Comparison of ENCODE assay signal across 26 cellular contexts in genomic region chr4:132763465-132763864, GRCh38.
A peak's percentile ranks its signal among the peaks of the same experiment; 100 is the strongest.
DNase-seq lines count a peak whose midpoint lies in the region; ATAC-seq, FAIRE-seq and TF ChIP-seq lines count a peak whose summit lies in the region.
"Had no signal": no experiment of that assay in that cellular context is flagged by ENCODE, and none has a peak within 500 bp of the region (broad histone marks: within the 10 kb centered on the region; RNA-seq: fewer than 3 reads in every experiment).

No MANE protein-coding gene starts in this region.

- no peaks in the 10 kb centered on the region for H3K27me3 Mint-ChIP-seq in H9 (ENCODE audit: low read depth)
- no peaks in the 10 kb centered on the region for H3K27me3 Mint-ChIP-seq in stimulated activated memory B cell treated with anti-CD40 and anti-IgM and Interleukin-4, amounts not matched to agents 10 μg/mL and 1 μg/mL and 100 μg/mL, for 72 hours
- H3K27me3 Mint-ChIP-seq: CD4-positive, alpha-beta memory T cell; IgD-negative memory B cell had no signal

- no peak for TF ChIP-seq EP300 in GM12878 (IDR thresholded peaks at IDR 0.05; ENCODE audit: borderline replicate concordance in 1 of 2, control insufficient read depth in 1 of 2, low read depth in 2 of 2, low read length in 2 of 2)

- H3K4me2 ChIP-seq in H9 (ENCODE audit: insufficient read depth, insufficient read length, low read length) (no peak overlapping the region), GM12878 (ENCODE audit: control insufficient read depth, insufficient read depth) (no peak overlapping the region), PC-3 (ENCODE audit: low read length) (no peak overlapping the region)
- H3K4me2 ChIP-seq: BLaER1 had no signal

- RAD21 ChIA-PET in GM12878 (lab: Charles Lee; ENCODE audit: unreplicated experiment): no interaction called here

- H3K9me3 Mint-ChIP-seq in H9: no peaks in the 10 kb centered on the region; a peak in 1 of 5 replicates
- no peaks in the 10 kb centered on the region for H3K9me3 Mint-ChIP-seq in stimulated activated memory B cell treated with anti-CD40 and anti-IgM and Interleukin-4, amounts not matched to agents 10 μg/mL and 1 μg/mL and 100 μg/mL, for 72 hours
- H3K9me3 Mint-ChIP-seq: IgD-negative memory B cell had no signal

- in situ Hi-C loops in GM12878 (cut with MboI): no loop called here

- no peak overlapping the region for H2BK120ac ChIP-seq in H9 (ENCODE audit: low read depth, low read length, poor library complexity, severe bottlenecking)

- no peak overlapping the region for H2AK5ac ChIP-seq in H9 (ENCODE audit: insufficient read length, low read length)

- ATAC-seq in right cardiac atrium: no peak
- ATAC-seq in GM12878: peak; percentile 24
- peak; percentile 47 for ATAC-seq in stimulated activated memory B cell treated with anti-CD40 and anti-IgM and Interleukin-4, amounts not matched to agents 10 μg/mL and 1 μg/mL and 100 μg/mL, for 72 hours
- no peak for ATAC-seq in HG02642 (IDR thresholded peaks at IDR 0.05; ENCODE audit: poor library complexity, unreplicated experiment)
- ATAC-seq in PC-3: no peak

- no peaks in the 10 kb centered on the region for H3F3A ChIP-seq in PC-3 (ENCODE audit: low read length, unreplicated experiment)

- CTCF ChIA-PET in GM12878 (lab: Yijun Ruan, JAX): interaction anchor here (1.0 kb wide), 1 partner anchor 11 kb away, joined by 3 read pairs; no protein-coding TSS in a partner anchor
- CTCF ChIA-PET in PC-3 (lab: Charles Lee): no interaction called here

- no peak overlapping the region for H3K4me3 Mint-ChIP-seq in H9
- no peak overlapping the region for H3K4me3 Mint-ChIP-seq in stimulated activated memory B cell treated with anti-CD40 and anti-IgM and Interleukin-4, amounts not matched to agents 10 μg/mL and 1 μg/mL and 100 μg/mL, for 72 hours
- H3K4me3 Mint-ChIP-seq: HFFc6, IgD-negative memory B cell had no signal

- peak overlapping the region in 2 of 3 experiments; percentile 65 to 78; a peak in 3 of 7 replicates for H3K27ac Mint-ChIP-seq in H9
- H3K27ac Mint-ChIP-seq in stimulated activated memory B cell treated with anti-CD40 and anti-IgM and Interleukin-4, amounts not matched to agents 10 μg/mL and 1 μg/mL and 100 μg/mL, for 72 hours: no peak overlapping the region
- H3K27ac Mint-ChIP-seq: CD4-positive, alpha-beta memory T cell; HFFc6; IgD-negative memory B cell had no signal

- no peak overlapping the region for H2BK15ac ChIP-seq in H9 (ENCODE audit: low read depth, low read length)

- H3K79me2 ChIP-seq in H9 (ENCODE audit: insufficient read depth, low read length): no peaks in the 10 kb centered on the region
- no peaks in the 10 kb centered on the region for H3K79me2 ChIP-seq in GM12878 (ENCODE audit: control insufficient read depth, insufficient read depth, low read length)
- no peaks in the 10 kb centered on the region for H3K79me2 ChIP-seq in PC-3 (ENCODE audit: low read length)

- H2AFZ ChIP-seq in H9 (ENCODE audit: low read length) (no peak overlapping the region), GM12878 (ENCODE audit: control insufficient read depth, low read depth, low read length) (no peak overlapping the region), PC-3 (ENCODE audit: low read length) (no peak overlapping the region)

- H3K23ac ChIP-seq in H9 (ENCODE audit: insufficient read length, low read depth, low read length): no peak overlapping the region

- H2BK12ac ChIP-seq in H9 (ENCODE audit: insufficient read length, low read depth, low read length): no peak overlapping the region

- H4K5ac ChIP-seq in H9 (ENCODE audit: insufficient read length, low read depth, low read length): no peak overlapping the region

- no peaks in the 10 kb centered on the region for H3K23me2 ChIP-seq in H9 (ENCODE audit: insufficient read length, low read depth, low read length, poor library complexity, severe bottlenecking)

- no peak overlapping the region for H3T11ph ChIP-seq in H9 (ENCODE audit: low read length)

- peaks cover 0 to 3% of the 10 kb centered on the region in 2 experiments; a peak in 1 of 4 replicates for H3K4me1 Mint-ChIP-seq in H9
- no peaks in the 10 kb centered on the region for H3K4me1 Mint-ChIP-seq in stimulated activated memory B cell treated with anti-CD40 and anti-IgM and Interleukin-4, amounts not matched to agents 10 μg/mL and 1 μg/mL and 100 μg/mL, for 72 hours
- H3K4me1 Mint-ChIP-seq: CD4-positive, alpha-beta memory T cell; IgD-negative memory B cell had no signal

- peak; percentile 67 for DNase-seq in cardiac septum (ENCODE audit: low spot score)
- DNase-seq in right cardiac atrium: no peak
- no peak for DNase-seq in H9
- DNase-seq in GM12878 (ENCODE audit: low read depth, low spot score): no peak
- no peak for DNase-seq in effector CD4-positive, alpha-beta T cell
- no peak for DNase-seq in PC-3
- DNase-seq: ACHN; CD4-positive, alpha-beta memory T cell; DMS153; EL; H7; HFFc6; NCI-H1694; NCI-H2081; NCI-H2171; NCI-H524 treated with DMSO at 0.1 percent for 48 hours; NCI-H82; RPMI8226; SHP77 treated with DMSO at 0.1 percent for 48 hours had no signal

- H2BK20ac ChIP-seq in H9 (ENCODE audit: low read depth, low read length, poor library complexity, severe bottlenecking): no peak overlapping the region

- no peak overlapping the region for H3K9ac ChIP-seq in H9 (ENCODE audit: extremely low read depth, insufficient read length, low read length)
- H3K9ac ChIP-seq in GM12878 (ENCODE audit: control insufficient read depth, insufficient read depth, low read length): no peak overlapping the region
- no peak overlapping the region for H3K9ac ChIP-seq in PC-3 (ENCODE audit: low read length)
- H3K9ac ChIP-seq: BLaER1 had no signal

- H3K36me3 Mint-ChIP-seq in H9 (ENCODE audit: insufficient read depth in 1 of 3, low read depth in 3 of 3): no peaks in the 10 kb centered on the region
- H3K36me3 Mint-ChIP-seq in stimulated activated memory B cell treated with anti-CD40 and anti-IgM and Interleukin-4, amounts not matched to agents 10 μg/mL and 1 μg/mL and 100 μg/mL, for 72 hours: no peaks in the 10 kb centered on the region
- H3K36me3 Mint-ChIP-seq: CD4-positive, alpha-beta memory T cell; IgD-negative memory B cell had no signal

- no peak for TF ChIP-seq RAD21 in GM12878 (IDR thresholded peaks at IDR 0.05; ENCODE audit: insufficient read depth, low read depth, low read length)

- SMC1A ChIA-PET in GM12878 (lab: Charles Lee; ENCODE audit: uncharacterized antibody, unreplicated experiment): interaction anchor here (0.9 to 1.3 kb wide), 2 partner anchors 9 to 10 kb away, joined by 4 read pairs; no protein-coding TSS in a partner anchor

- WGBS in right cardiac atrium: 73% methylated on average over 2 of the region's 2 CpGs
- no CpG with 5 or more reads among the region's 2 CpGs for WGBS in H9 (ENCODE audit: extremely low coverage, insufficient read length, low lambda C conversion rate)
- WGBS in GM12878 (ENCODE audit: insufficient coverage, insufficient replicate concordance, low lambda C conversion rate, missing lambda C conversion rate): 4% methylated on average over 2 of the region's 2 CpGs

- H3K36me3 ChIP-seq in GM12878 (ENCODE audit: control insufficient read depth in 2 of 2, insufficient read depth in 2 of 2, low read length in 1 of 2) (no peaks in the 10 kb centered on the region), PC-3 (ENCODE audit: low read depth, low read length) (no peaks in the 10 kb centered on the region)
- H3K36me3 ChIP-seq: BLaER1 had no signal

- no peaks in the 10 kb centered on the region for H3K27me3 ChIP-seq in right cardiac atrium (ENCODE audit: control insufficient read depth, insufficient read depth)
- no peaks in the 10 kb centered on the region for H3K27me3 ChIP-seq in H9 (ENCODE audit: insufficient read depth, low read length)
- H3K27me3 ChIP-seq in GM12878 (replicated peaks in 1 of 2; ENCODE audit: control insufficient read depth in 2 of 2, insufficient read depth in 2 of 2, low read length in 1 of 2): no peaks in the 10 kb centered on the region
- H3K27me3 ChIP-seq in PC-3 (ENCODE audit: low read length): no peaks in the 10 kb centered on the region
- H3K27me3 ChIP-seq: BLaER1 had no signal

- no peak for TF ChIP-seq POLR2A in GM12878 (IDR thresholded peaks at IDR 0.05; ENCODE audit: low read depth, low read length)

- no peaks in the 10 kb centered on the region for H3K9me3 ChIP-seq in right cardiac atrium (ENCODE audit: control insufficient read depth, low read length)
- H3K9me3 ChIP-seq in H9 (ENCODE audit: control insufficient read depth, low read depth, low read length): no peaks in the 10 kb centered on the region
- no peaks in the 10 kb centered on the region for H3K9me3 ChIP-seq in GM12878 (replicated peaks; ENCODE audit: control insufficient read depth, insufficient read depth, low read length)
- H3K9me3 ChIP-seq in PC-3 (ENCODE audit: low read length): no peaks in the 10 kb centered on the region
- H3K9me3 ChIP-seq: BLaER1 had no signal

- no peaks in the 10 kb centered on the region for H4K20me1 ChIP-seq in H9 (ENCODE audit: control insufficient read depth, insufficient read depth, insufficient read length)
- no peaks in the 10 kb centered on the region for H4K20me1 ChIP-seq in GM12878 (ENCODE audit: control insufficient read depth, insufficient read depth)
- no peaks in the 10 kb centered on the region for H4K20me1 ChIP-seq in PC-3 (ENCODE audit: low read length)
- H4K20me1 ChIP-seq: BLaER1 had no signal

- no peak overlapping the region for H3K18ac ChIP-seq in H9 (ENCODE audit: insufficient read length, low read depth, low read length)

- H3K14ac ChIP-seq in H9 (ENCODE audit: insufficient read depth, low read length): no peak overlapping the region

- no peak overlapping the region for H3K56ac ChIP-seq in H9 (ENCODE audit: insufficient read length, low read depth, low read length)

- H3K79me1 ChIP-seq in H9 (ENCODE audit: insufficient read depth, low read depth, low read length, poor library complexity, severe bottlenecking): no peaks in the 10 kb centered on the region

- no peak overlapping the region for H3K4me3 ChIP-seq in right cardiac atrium (ENCODE audit: low read length)
- no peak overlapping the region for H3K4me3 ChIP-seq in GM12878
- H3K4me3 ChIP-seq in PC-3 (ENCODE audit: low read length): no peak overlapping the region
- H3K4me3 ChIP-seq: BLaER1, SK-N-MC had no signal

- no peak overlapping the region for H3K27ac ChIP-seq in right cardiac atrium (ENCODE audit: low read length)
- no peak overlapping the region for H3K27ac ChIP-seq in H9 (ENCODE audit: insufficient read length, low read depth, low read length)
- H3K27ac ChIP-seq in GM12878 (ENCODE audit: control insufficient read depth, insufficient read depth): no peak overlapping the region
- no peak overlapping the region for H3K27ac ChIP-seq in PC-3 (ENCODE audit: low read length)
- H3K27ac ChIP-seq: 22Rv1, BLaER1, SK-N-MC had no signal

- no peak for FAIRE-seq in GM12878 (lab: Jason Lieb, UNC)
- FAIRE-seq: GM12891 had no signal

- BruUV-seq in GM12878 (replicated peaks; lab: Mats Ljungman, UMichigan) (no TSS peak), PC-3 (replicated peaks; lab: Mats Ljungman, UMichigan) (no TSS peak)

- H3K4me1 ChIP-seq in right cardiac atrium (ENCODE audit: control insufficient read depth, insufficient read depth, low read length): no peaks in the 10 kb centered on the region
- no peaks in the 10 kb centered on the region for H3K4me1 ChIP-seq in H9 (ENCODE audit: insufficient read depth, low read length)
- no peaks in the 10 kb centered on the region for H3K4me1 ChIP-seq in GM12878 (ENCODE audit: control insufficient read depth, insufficient read depth, low read length)
- no peaks in the 10 kb centered on the region for H3K4me1 ChIP-seq in PC-3 (ENCODE audit: insufficient read depth, low read length)
- H3K4me1 ChIP-seq: BLaER1 had no signal

- H4K91ac ChIP-seq in H9 (ENCODE audit: insufficient read length, low read depth, low read length): no peak overlapping the region

- no peaks in the 10 kb centered on the region for H3K9me2 ChIP-seq in PC-3 (replicated peaks; ENCODE audit: low read length)

- no peak overlapping the region for H4K8ac ChIP-seq in H9 (replicated peaks; ENCODE audit: insufficient read length, low read depth, low read length)

- H3K4ac ChIP-seq in H9 (ENCODE audit: low read depth, low read length): no peak overlapping the region

- intact Hi-C loops in cardiac septum (cut with DNase I) (no loop called here), right cardiac atrium (cut with DNase I) (no loop called here), GM12878 (cut with micrococcal nuclease; ENCODE audit: unreplicated experiment) (no loop called here), PC-3 (cut with micrococcal nuclease) (no loop called here)

- no peak for TF ChIP-seq CTCF in H9 (conservative IDR thresholded peaks at IDR 0.05)
- TF ChIP-seq CTCF in GM12878 (IDR thresholded peaks at IDR 0.05 in 2 of 3, conservative IDR thresholded peaks at IDR 0.05 in 1 of 3; ENCODE audit: control insufficient read depth in 2 of 3, extremely low read depth in 1 of 3, insufficient read depth in 1 of 3, low read depth in 3 of 3, low read length in 3 of 3): no peak
- no peak for TF ChIP-seq CTCF in PC-3 (conservative IDR thresholded peaks at IDR 0.05; ENCODE audit: low read depth, low read length)

- POLR2A ChIA-PET in GM12878 (lab: Charles Lee): no interaction called here
- POLR2A ChIA-PET in PC-3 (lab: Charles Lee; ENCODE audit: unreplicated experiment): interaction anchor here (0.6 kb wide), 1 partner anchor 10 kb away, joined by 3 read pairs; no protein-coding TSS in a partner anchor

- H2BK5ac ChIP-seq in H9 (ENCODE audit: insufficient read length, low read length): no peak overlapping the region

Comparison
In these comparisons a context has a peak if more than half of its experiments do, and no peak if none do; other contexts are left out.
1. ATAC-seq: peak in GM12878 (single experiment) and stimulated activated memory B cell treated with anti-CD40 and anti-IgM and Interleukin-4, amounts not matched to agents 10 μg/mL and 1 μg/mL and 100 μg/mL, for 72 hours (single experiment); none in right cardiac atrium (0 of 2), HG02642 (single experiment) and PC-3 (single experiment).